ENCODE assay signal across 1 cellular context in the genomic region with DNA sequence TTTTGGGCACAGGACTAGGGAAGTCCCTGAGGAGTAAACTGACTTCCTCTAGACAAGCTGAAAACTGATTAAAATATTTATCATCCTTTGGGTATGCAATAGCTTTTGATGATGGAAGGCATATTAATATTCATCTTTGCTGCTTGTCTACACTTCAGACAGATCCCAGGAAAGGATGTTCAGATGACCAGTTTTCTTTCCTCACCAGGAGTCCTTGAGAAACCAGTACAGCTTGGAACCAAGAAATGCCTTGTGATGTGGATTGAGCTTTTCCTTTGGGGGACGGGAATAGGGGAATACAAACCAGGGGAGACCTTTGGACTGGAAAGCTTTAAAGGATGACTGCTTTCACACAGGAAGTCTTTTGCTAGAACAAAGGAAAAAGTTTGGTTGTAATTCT.
TF ChIP-seq lines count a peak whose summit lies in the region.

No MANE protein-coding gene starts in this region.

TF ChIP-seq in HepG2, 621 proteins besides CTCF, POLR2A, EP300 and RAD21:
- TF ChIP-seq, protein P1, sequence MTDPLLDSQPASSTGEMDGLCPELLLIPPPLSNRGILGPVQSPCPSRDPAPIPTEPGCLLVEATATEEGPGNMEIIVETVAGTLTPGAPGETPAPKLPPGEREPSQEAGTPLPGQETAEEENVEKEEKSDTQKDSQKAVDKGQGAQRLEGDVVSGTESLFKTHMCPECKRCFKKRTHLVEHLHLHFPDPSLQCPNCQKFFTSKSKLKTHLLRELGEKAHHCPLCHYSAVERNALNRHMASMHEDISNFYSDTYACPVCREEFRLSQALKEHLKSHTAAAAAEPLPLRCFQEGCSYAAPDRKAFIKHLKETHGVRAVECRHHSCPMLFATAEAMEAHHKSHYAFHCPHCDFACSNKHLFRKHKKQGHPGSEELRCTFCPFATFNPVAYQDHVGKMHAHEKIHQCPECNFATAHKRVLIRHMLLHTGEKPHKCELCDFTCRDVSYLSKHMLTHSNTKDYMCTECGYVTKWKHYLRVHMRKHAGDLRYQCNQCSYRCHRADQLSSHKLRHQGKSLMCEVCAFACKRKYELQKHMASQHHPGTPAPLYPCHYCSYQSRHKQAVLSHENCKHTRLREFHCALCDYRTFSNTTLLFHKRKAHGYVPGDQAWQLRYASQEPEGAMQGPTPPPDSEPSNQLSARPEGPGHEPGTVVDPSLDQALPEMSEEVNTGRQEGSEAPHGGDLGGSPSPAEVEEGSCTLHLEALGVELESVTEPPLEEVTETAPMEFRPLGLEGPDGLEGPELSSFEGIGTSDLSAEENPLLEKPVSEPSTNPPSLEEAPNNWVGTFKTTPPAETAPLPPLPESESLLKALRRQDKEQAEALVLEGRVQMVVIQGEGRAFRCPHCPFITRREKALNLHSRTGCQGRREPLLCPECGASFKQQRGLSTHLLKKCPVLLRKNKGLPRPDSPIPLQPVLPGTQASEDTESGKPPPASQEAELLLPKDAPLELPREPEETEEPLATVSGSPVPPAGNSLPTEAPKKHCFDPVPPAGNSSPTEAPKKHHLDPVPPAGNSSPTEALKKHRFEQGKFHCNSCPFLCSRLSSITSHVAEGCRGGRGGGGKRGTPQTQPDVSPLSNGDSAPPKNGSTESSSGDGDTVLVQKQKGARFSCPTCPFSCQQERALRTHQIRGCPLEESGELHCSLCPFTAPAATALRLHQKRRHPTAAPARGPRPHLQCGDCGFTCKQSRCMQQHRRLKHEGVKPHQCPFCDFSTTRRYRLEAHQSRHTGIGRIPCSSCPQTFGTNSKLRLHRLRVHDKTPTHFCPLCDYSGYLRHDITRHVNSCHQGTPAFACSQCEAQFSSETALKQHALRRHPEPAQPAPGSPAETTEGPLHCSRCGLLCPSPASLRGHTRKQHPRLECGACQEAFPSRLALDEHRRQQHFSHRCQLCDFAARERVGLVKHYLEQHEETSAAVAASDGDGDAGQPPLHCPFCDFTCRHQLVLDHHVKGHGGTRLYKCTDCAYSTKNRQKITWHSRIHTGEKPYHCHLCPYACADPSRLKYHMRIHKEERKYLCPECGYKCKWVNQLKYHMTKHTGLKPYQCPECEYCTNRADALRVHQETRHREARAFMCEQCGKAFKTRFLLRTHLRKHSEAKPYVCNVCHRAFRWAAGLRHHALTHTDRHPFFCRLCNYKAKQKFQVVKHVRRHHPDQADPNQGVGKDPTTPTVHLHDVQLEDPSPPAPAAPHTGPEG (CRISPR knock-in tag; IDR thresholded peaks at IDR 0.05) = no peak
- TF ChIP-seq KAT2B (IDR thresholded peaks at IDR 0.05; ENCODE audit: borderline replicate concordance, low read depth, low read length) = no peak
- TF ChIP-seq, protein P2, sequence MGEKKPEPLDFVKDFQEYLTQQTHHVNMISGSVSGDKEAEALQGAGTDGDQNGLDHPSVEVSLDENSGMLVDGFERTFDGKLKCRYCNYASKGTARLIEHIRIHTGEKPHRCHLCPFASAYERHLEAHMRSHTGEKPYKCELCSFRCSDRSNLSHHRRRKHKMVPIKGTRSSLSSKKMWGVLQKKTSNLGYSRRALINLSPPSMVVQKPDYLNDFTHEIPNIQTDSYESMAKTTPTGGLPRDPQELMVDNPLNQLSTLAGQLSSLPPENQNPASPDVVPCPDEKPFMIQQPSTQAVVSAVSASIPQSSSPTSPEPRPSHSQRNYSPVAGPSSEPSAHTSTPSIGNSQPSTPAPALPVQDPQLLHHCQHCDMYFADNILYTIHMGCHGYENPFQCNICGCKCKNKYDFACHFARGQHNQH (CRISPR knock-in tag; IDR thresholded peaks at IDR 0.05) = no peak
- no peak for TF ChIP-seq SOX5 (CRISPR knock-in tag; IDR thresholded peaks at IDR 0.05; ENCODE audit: borderline replicate concordance)
- no peak for TF ChIP-seq ARNTL (CRISPR knock-in tag; IDR thresholded peaks at IDR 0.05)
- TF ChIP-seq, protein P3, sequence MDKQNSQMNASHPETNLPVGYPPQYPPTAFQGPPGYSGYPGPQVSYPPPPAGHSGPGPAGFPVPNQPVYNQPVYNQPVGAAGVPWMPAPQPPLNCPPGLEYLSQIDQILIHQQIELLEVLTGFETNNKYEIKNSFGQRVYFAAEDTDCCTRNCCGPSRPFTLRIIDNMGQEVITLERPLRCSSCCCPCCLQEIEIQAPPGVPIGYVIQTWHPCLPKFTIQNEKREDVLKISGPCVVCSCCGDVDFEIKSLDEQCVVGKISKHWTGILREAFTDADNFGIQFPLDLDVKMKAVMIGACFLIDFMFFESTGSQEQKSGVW (CRISPR knock-in tag; IDR thresholded peaks at IDR 0.05; ENCODE audit: borderline replicate concordance) = no peak
- TF ChIP-seq, protein P4, sequence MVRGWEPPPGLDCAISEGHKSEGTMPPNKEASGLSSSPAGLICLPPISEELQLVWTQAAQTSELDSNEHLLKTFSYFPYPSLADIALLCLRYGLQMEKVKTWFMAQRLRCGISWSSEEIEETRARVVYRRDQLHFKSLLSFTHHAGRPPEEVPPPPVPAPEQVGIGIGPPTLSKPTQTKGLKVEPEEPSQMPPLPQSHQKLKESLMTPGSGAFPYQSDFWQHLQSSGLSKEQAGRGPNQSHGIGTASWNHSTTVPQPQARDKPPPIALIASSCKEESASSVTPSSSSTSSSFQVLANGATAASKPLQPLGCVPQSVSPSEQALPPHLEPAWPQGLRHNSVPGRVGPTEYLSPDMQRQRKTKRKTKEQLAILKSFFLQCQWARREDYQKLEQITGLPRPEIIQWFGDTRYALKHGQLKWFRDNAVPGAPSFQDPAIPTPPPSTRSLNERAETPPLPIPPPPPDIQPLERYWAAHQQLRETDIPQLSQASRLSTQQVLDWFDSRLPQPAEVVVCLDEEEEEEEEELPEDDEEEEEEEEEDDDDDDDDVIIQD (CRISPR knock-in tag; IDR thresholded peaks at IDR 0.05; ENCODE audit: low read depth) = 0 out of 2 replicates have a peak, but pooled peaks have one; percentile 17
- no peak for TF ChIP-seq PPARG (CRISPR knock-in tag; conservative IDR thresholded peaks at IDR 0.05)
- no peak for TF ChIP-seq ZNF678 (CRISPR knock-in tag; IDR thresholded peaks at IDR 0.05)
- no peak for TF ChIP-seq CHCHD3 (CRISPR knock-in tag; IDR thresholded peaks at IDR 0.05)
- TF ChIP-seq, protein P5, sequence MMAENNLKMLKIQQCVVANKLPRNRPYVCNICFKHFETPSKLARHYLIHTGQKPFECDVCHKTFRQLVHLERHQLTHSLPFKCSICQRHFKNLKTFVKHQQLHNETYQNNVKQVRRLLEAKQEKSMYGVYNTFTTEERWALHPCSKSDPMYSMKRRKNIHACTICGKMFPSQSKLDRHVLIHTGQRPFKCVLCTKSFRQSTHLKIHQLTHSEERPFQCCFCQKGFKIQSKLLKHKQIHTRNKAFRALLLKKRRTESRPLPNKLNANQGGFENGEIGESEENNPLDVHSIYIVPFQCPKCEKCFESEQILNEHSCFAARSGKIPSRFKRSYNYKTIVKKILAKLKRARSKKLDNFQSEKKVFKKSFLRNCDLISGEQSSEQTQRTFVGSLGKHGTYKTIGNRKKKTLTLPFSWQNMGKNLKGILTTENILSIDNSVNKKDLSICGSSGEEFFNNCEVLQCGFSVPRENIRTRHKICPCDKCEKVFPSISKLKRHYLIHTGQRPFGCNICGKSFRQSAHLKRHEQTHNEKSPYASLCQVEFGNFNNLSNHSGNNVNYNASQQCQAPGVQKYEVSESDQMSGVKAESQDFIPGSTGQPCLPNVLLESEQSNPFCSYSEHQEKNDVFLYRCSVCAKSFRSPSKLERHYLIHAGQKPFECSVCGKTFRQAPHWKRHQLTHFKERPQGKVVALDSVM (CRISPR knock-in tag; IDR thresholded peaks at IDR 0.05) = no peak
- no peak for TF ChIP-seq NFE2 (CRISPR knock-in tag; IDR thresholded peaks at IDR 0.05)
- TF ChIP-seq SOX13 (IDR thresholded peaks at IDR 0.05) = no peak
- peak in 1 of 2 experiments; percentile 39; a peak in 1 of 4 replicates for TF ChIP-seq SOX13 (CRISPR knock-in tag; conservative IDR thresholded peaks at IDR 0.05 in 1 of 2, IDR thresholded peaks at IDR 0.05 in 1 of 2)
- TF ChIP-seq, protein P6, sequence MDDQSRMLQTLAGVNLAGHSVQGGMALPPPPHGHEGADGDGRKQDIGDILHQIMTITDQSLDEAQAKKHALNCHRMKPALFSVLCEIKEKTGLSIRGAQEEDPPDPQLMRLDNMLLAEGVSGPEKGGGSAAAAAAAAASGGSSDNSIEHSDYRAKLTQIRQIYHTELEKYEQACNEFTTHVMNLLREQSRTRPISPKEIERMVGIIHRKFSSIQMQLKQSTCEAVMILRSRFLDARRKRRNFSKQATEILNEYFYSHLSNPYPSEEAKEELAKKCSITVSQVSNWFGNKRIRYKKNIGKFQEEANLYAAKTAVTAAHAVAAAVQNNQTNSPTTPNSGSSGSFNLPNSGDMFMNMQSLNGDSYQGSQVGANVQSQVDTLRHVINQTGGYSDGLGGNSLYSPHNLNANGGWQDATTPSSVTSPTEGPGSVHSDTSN (CRISPR knock-in tag; IDR thresholded peaks at IDR 0.05; ENCODE audit: borderline replicate concordance) = no peak
- no peak for TF ChIP-seq ZFP36L1 (CRISPR knock-in tag; IDR thresholded peaks at IDR 0.05)
- 0 out of 2 replicates have a peak, but pooled peaks have one; percentile 25 for TF ChIP-seq HNF4A (CRISPR knock-in tag; IDR thresholded peaks at IDR 0.05)
- TF ChIP-seq ZNF367 (CRISPR knock-in tag; IDR thresholded peaks at IDR 0.05; ENCODE audit: borderline replicate concordance) = no peak
- TF ChIP-seq RORA (CRISPR knock-in tag; IDR thresholded peaks at IDR 0.05) = no peak
- no peak for TF ChIP-seq ZNF383 (CRISPR knock-in tag; IDR thresholded peaks at IDR 0.05; ENCODE audit: borderline replicate concordance)
- TF ChIP-seq, protein P7, sequence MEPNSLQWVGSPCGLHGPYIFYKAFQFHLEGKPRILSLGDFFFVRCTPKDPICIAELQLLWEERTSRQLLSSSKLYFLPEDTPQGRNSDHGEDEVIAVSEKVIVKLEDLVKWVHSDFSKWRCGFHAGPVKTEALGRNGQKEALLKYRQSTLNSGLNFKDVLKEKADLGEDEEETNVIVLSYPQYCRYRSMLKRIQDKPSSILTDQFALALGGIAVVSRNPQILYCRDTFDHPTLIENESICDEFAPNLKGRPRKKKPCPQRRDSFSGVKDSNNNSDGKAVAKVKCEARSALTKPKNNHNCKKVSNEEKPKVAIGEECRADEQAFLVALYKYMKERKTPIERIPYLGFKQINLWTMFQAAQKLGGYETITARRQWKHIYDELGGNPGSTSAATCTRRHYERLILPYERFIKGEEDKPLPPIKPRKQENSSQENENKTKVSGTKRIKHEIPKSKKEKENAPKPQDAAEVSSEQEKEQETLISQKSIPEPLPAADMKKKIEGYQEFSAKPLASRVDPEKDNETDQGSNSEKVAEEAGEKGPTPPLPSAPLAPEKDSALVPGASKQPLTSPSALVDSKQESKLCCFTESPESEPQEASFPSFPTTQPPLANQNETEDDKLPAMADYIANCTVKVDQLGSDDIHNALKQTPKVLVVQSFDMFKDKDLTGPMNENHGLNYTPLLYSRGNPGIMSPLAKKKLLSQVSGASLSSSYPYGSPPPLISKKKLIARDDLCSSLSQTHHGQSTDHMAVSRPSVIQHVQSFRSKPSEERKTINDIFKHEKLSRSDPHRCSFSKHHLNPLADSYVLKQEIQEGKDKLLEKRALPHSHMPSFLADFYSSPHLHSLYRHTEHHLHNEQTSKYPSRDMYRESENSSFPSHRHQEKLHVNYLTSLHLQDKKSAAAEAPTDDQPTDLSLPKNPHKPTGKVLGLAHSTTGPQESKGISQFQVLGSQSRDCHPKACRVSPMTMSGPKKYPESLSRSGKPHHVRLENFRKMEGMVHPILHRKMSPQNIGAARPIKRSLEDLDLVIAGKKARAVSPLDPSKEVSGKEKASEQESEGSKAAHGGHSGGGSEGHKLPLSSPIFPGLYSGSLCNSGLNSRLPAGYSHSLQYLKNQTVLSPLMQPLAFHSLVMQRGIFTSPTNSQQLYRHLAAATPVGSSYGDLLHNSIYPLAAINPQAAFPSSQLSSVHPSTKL (CRISPR knock-in tag; IDR thresholded peaks at IDR 0.05) = 0 out of 2 replicates have a peak, but pooled peaks have one; percentile 22
- TF ChIP-seq TEAD3 (CRISPR knock-in tag; optimal IDR thresholded peaks at IDR 0.05; ENCODE audit: borderline replicate concordance) = no peak
- TF ChIP-seq, protein P8, sequence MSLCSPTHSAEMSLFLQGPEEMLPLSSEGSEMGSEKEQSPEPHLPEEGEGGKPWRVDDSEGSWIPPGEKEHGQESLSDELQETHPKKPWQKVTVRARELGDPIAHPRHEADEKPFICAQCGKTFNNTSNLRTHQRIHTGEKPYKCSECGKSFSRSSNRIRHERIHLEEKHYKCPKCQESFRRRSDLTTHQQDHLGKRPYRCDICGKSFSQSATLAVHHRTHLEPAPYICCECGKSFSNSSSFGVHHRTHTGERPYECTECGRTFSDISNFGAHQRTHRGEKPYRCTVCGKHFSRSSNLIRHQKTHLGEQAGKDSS (CRISPR knock-in tag; IDR thresholded peaks at IDR 0.05; ENCODE audit: borderline replicate concordance, low read depth) = no peak
